9 cellular contexts compared by ENCODE assay signal in genomic region chr1:156618853-156619581, GRCh38. TPM values are rescaled to one million over a fixed set of nuclear protein-coding genes. Genes with fewer than 3 reads are reported as not detected.
DNase-seq lines count a peak whose midpoint lies in the region; ATAC-seq and TF ChIP-seq lines count a peak whose summit lies in the region.
"Had no signal": no experiment of that assay in that cellular context is flagged by ENCODE, and none has a peak within 500 bp of the region (broad histone marks: within the 10 kb centered on the region; RNA-seq: fewer than 3 reads in every experiment).

TSS of gene HAPLN2 (plus strand) at chr1:156619415. CDS start at chr1:156623491, 4,076 bp downstream.

- 10 to 12% (median 11%) methylated on average over 7 of the region's 7 CpGs for WGBS in ovary, 3 donors

- no peak within 1 kb of the TSS for H2AFZ ChIP-seq in Loucy (ENCODE audit: low read length)

- TF ChIP-seq EP300 in ovary (IDR thresholded peaks at IDR 0.05): no peak

- H3K9ac ChIP-seq in Loucy (ENCODE audit: low read depth, low read length, poor library complexity, severe bottlenecking): no peak within 1 kb of the TSS

- H3K27me3 Mint-ChIP-seq in activated naive CD4-positive, alpha-beta T cell treated with anti-CD3 and anti-CD28 coated beads for 36 hours (ENCODE audit: low read depth): peaks cover 40% of the 10 kb centered on the region
- peaks cover 39 to 60% of the 10 kb centered on the region in 2 donors for H3K27me3 Mint-ChIP-seq in CD8-positive, alpha-beta memory T cell

- H3F3A ChIP-seq in Loucy (ENCODE audit: low read depth): no peaks in the 10 kb centered on the region

- no peaks in the 10 kb centered on the region for H3K9me2 ChIP-seq in Loucy (replicated peaks; ENCODE audit: low read depth, low read length)

- TF ChIP-seq POLR2A in ovary (IDR thresholded peaks at IDR 0.05): no peak

- no peak within 1 kb of the TSS for H3K4me3 ChIP-seq in Loucy (ENCODE audit: low read length, poor library complexity, severe bottlenecking)
- H3K4me3 ChIP-seq in ovary: no peak within 1 kb of the TSS
- H3K4me3 ChIP-seq in CD8-positive, alpha-beta memory T cell (ENCODE audit: low read length): no peak within 1 kb of the TSS
- H3K4me3 ChIP-seq: lung had no signal

- CTCF ChIA-PET in activated naive CD4-positive, alpha-beta T cell treated with anti-CD3 and anti-CD28 coated beads for 36 hours (lab: Charles Lee): interaction anchor here (0.6 to 4.7 kb wide), 6 partner anchors 40 to 1259 kb away, joined by 3 to 21 read pairs (median 7); partner anchors contain the start of gene CRABP2
- CTCF ChIA-PET in CD8-positive, alpha-beta memory T cell (lab: Charles Lee): no interaction called here

- H3K4me1 ChIP-seq in Loucy (ENCODE audit: insufficient read depth, low read length, poor library complexity, severe bottlenecking) (peaks cover 4% of the 10 kb centered on the region), ovary (ENCODE audit: insufficient read depth) (peaks cover 4% of the 10 kb centered on the region)
- peaks cover 2% of the 10 kb centered on the region for H3K4me1 ChIP-seq in CD8-positive, alpha-beta memory T cell (ENCODE audit: insufficient read depth, low read length)

- peak within 1 kb of the TSS; percentile 44 for H3K4me2 ChIP-seq in Loucy (ENCODE audit: low read depth, low read length, poor library complexity, severe bottlenecking)

- DNase-seq in ELR (ENCODE audit: low read depth) (peak; percentile 42), lung microvascular endothelial cell (ENCODE audit: low read depth in 2 of 2) (peak; percentile 34 to 36), DMS79 (lab: John Stamatoyannopoulos, UW) (no peak), ovary (no peak), left ventricle myocardium superior (no peak)
- DNase-seq in activated naive CD4-positive, alpha-beta T cell treated with anti-CD3 and anti-CD28 coated beads for 36 hours: peak; percentile 45
- DNase-seq in CD8-positive, alpha-beta memory T cell: no peak

- peak; percentile 73 for TF ChIP-seq CTCF in Loucy (conservative IDR thresholded peaks at IDR 0.05; ENCODE audit: low read length)
- no peak for TF ChIP-seq CTCF in ovary (IDR thresholded peaks at IDR 0.05)

- no peak within 1 kb of the TSS for H3K4me3 Mint-ChIP-seq in activated naive CD4-positive, alpha-beta T cell treated with anti-CD3 and anti-CD28 coated beads for 36 hours
- no peak within 1 kb of the TSS for H3K4me3 Mint-ChIP-seq in CD8-positive, alpha-beta memory T cell

- H3K36me3 ChIP-seq in Loucy (ENCODE audit: insufficient read depth, low read length) (no peaks in the 10 kb centered on the region), ovary (no peaks in the 10 kb centered on the region)
- H3K36me3 ChIP-seq in CD8-positive, alpha-beta memory T cell (ENCODE audit: insufficient read depth, low read length): no peaks in the 10 kb centered on the region

- H3K9me3 ChIP-seq in Loucy (ENCODE audit: insufficient read depth, low read depth, low read length) (no peaks in the 10 kb centered on the region), ovary (no peaks in the 10 kb centered on the region)
- H3K9me3 ChIP-seq in CD8-positive, alpha-beta memory T cell (ENCODE audit: low read length): no peaks in the 10 kb centered on the region

- ATAC-seq in left ventricle myocardium superior: no peak

- H3K36me3 Mint-ChIP-seq in activated naive CD4-positive, alpha-beta T cell treated with anti-CD3 and anti-CD28 coated beads for 36 hours (ENCODE audit: low read depth): no peaks in the 10 kb centered on the region
- no peaks in the 10 kb centered on the region for H3K36me3 Mint-ChIP-seq in CD8-positive, alpha-beta memory T cell

- H3K4me1 Mint-ChIP-seq in activated naive CD4-positive, alpha-beta T cell treated with anti-CD3 and anti-CD28 coated beads for 36 hours (ENCODE audit: low read depth): no peaks in the 10 kb centered on the region
- H3K4me1 Mint-ChIP-seq in CD8-positive, alpha-beta memory T cell: peaks cover 0 to 4% (median 3%) of the 10 kb centered on the region in 3 donors

- no peaks in the 10 kb centered on the region for H4K20me1 ChIP-seq in Loucy (ENCODE audit: insufficient read depth, low read length, poor library complexity, severe bottlenecking)

- H3K27me3 ChIP-seq in Loucy (ENCODE audit: insufficient read depth, low read length, poor library complexity, severe bottlenecking) (no peaks in the 10 kb centered on the region), ovary (no peaks in the 10 kb centered on the region)
- peaks cover 17% of the 10 kb centered on the region for H3K27me3 ChIP-seq in CD8-positive, alpha-beta memory T cell (ENCODE audit: insufficient read depth, low read length, poor library complexity, severe bottlenecking)

- H3K27ac Mint-ChIP-seq in activated naive CD4-positive, alpha-beta T cell treated with anti-CD3 and anti-CD28 coated beads for 36 hours: no peak within 1 kb of the TSS
- no peak within 1 kb of the TSS for H3K27ac Mint-ChIP-seq in CD8-positive, alpha-beta memory T cell

- no peaks in the 10 kb centered on the region for H3K9me3 Mint-ChIP-seq in activated naive CD4-positive, alpha-beta T cell treated with anti-CD3 and anti-CD28 coated beads for 36 hours
- no peaks in the 10 kb centered on the region for H3K9me3 Mint-ChIP-seq in CD8-positive, alpha-beta memory T cell

- intact Hi-C loops in activated naive CD4-positive, alpha-beta T cell treated with anti-CD3 and anti-CD28 coated beads for 36 hours (cut with micrococcal nuclease): no loop called here
- intact Hi-C loops in ovary (cut with DNase I) (loop anchor here in 1 of 4 donors (10.0 kb wide), 1 partner anchor 264 kb away; no protein-coding TSS in a partner anchor), left ventricle myocardium superior (cut with micrococcal nuclease) (no loop called here)

- no peak within 1 kb of the TSS for H3K27ac ChIP-seq in ovary
- no peak within 1 kb of the TSS for H3K27ac ChIP-seq in CD8-positive, alpha-beta memory T cell (ENCODE audit: low read depth, low read length)

- H3K79me2 ChIP-seq in Loucy (ENCODE audit: insufficient read depth, low read length): no peaks in the 10 kb centered on the region

- POLR2A ChIA-PET in CD8-positive, alpha-beta memory T cell (lab: Charles Lee): no interaction called here

RNA-seq across cellular contexts. Expression of gene HAPLN2, which starts in this region (rescaled TPM):
- under 1 TPM; 0.40 to 0.55 TPM for total RNA-seq in activated naive CD4-positive, alpha-beta T cell treated with anti-CD3 and anti-CD28 coated beads for 36 hours
- total RNA-seq in lung microvascular endothelial cell (not detected in 2 replicates), ovary (1 to 10 TPM in 5 of 7 donors, under 1 TPM in 2; 0.30 to 1.9 (median 1.2) TPM), left ventricle myocardium superior (1.5 TPM)
- 1 to 10 TPM in 1 of 2 donors, not detected in 1; 1.1 TPM for polyA plus RNA-seq in ovary
- not detected for total RNA-seq in CD8-positive, alpha-beta memory T cell
- polyA plus RNA-seq in CD8-positive, alpha-beta memory T cell: not detected

Comparison
In these comparisons a context has a peak if more than half of its experiments do, and no peak if none do; other contexts are left out.
1. Peak in DNase-seq in activated naive CD4-positive, alpha-beta T cell treated with anti-CD3 and anti-CD28 coated beads for 36 hours; RNA of the gene not detected or under 1 TPM.
2. Peak in DNase-seq in lung microvascular endothelial cell; RNA of the gene not detected or under 1 TPM.